9 cellular contexts compared by ENCODE assay signal in genomic region chr14:55846852-55847471, GRCh38.
A peak's percentile ranks its signal among the peaks of the same experiment; 100 is the strongest.
DNase-seq lines count a peak whose midpoint lies in the region; ATAC-seq, FAIRE-seq and TF ChIP-seq lines count a peak whose summit lies in the region.
"Had no signal": no experiment of that assay in that cellular context is flagged by ENCODE, and none has a peak within 500 bp of the region (broad histone marks: within the 10 kb centered on the region; RNA-seq: fewer than 3 reads in every experiment).

No MANE protein-coding gene starts in this region.

- TF ChIP-seq CTCF in gastroesophageal sphincter (IDR thresholded peaks at IDR 0.05) (no peak), psoas muscle (IDR thresholded peaks at IDR 0.05) (no peak), hepatocyte (IDR thresholded peaks at IDR 0.05; ENCODE audit: poor library complexity) (no peak)

- peak; percentile 55 for DNase-seq in DMS79 treated with DMSO at 0.1 percent for 48 hours (lab: John Stamatoyannopoulos, UW)
- peak; percentile 9 for DNase-seq in RCC 7860 (ENCODE audit: low spot score)
- peak; percentile 41 to 72 for DNase-seq in psoas muscle
- DNase-seq in hepatocyte (ENCODE audit: low spot score) = no peak
- no peak for DNase-seq in NCI-H1436 treated with DMSO at 0.1 percent for 48 hours (lab: John Stamatoyannopoulos, UW)
- no peak for DNase-seq in activated gamma-delta T cell treated with Interleukin-2 at 50 U/mL for 16 hours
- DNase-seq: CD8-positive, alpha-beta T cell had no signal

- H4K20me1 ChIP-seq in hepatocyte (ENCODE audit: insufficient read depth, poor library complexity, severe bottlenecking) = no peaks in the 10 kb centered on the region

- no peaks in the 10 kb centered on the region for H3K9me2 ChIP-seq in hepatocyte (replicated peaks; ENCODE audit: insufficient read depth)

- no peak overlapping the region for H2AFZ ChIP-seq in hepatocyte

- H3K4me1 ChIP-seq in gastroesophageal sphincter (peaks cover 0 to 7% (median 5%) of the 10 kb centered on the region in 3 donors), psoas muscle (no peaks in the 10 kb centered on the region), hepatocyte (ENCODE audit: insufficient read depth) (no peaks in the 10 kb centered on the region)

- intact Hi-C loops in psoas muscle (cut with DNase I) = no loop called here

- H3K36me3 ChIP-seq in gastroesophageal sphincter (no peaks in the 10 kb centered on the region), psoas muscle (ENCODE audit: insufficient read depth in 1 of 2, low read depth in 1 of 2) (no peaks in the 10 kb centered on the region), hepatocyte (replicated peaks; ENCODE audit: insufficient read depth, low read depth) (no peaks in the 10 kb centered on the region)

- no peak overlapping the region for H3K4me2 ChIP-seq in hepatocyte

- peak; percentile 79 for ATAC-seq in gastroesophageal sphincter
- peak in 3 of 4 donors; percentile 24 to 66 (median 64) for ATAC-seq in psoas muscle
- no peak for ATAC-seq in HG03139 (IDR thresholded peaks at IDR 0.05; ENCODE audit: unreplicated experiment)
- ATAC-seq: CD8-positive, alpha-beta T cell had no signal

- H3K79me2 ChIP-seq in hepatocyte = no peaks in the 10 kb centered on the region

- FAIRE-seq in RCC 7860 (lab: Jason Lieb, UNC) = no peak

- H3K27me3 ChIP-seq in gastroesophageal sphincter = no peaks in the 10 kb centered on the region
- no peaks in the 10 kb centered on the region for H3K27me3 ChIP-seq in psoas muscle (ENCODE audit: insufficient read depth in 3 of 3, low read length in 2 of 3)
- H3K27me3 ChIP-seq in hepatocyte = no peaks in the 10 kb centered on the region

- no peak for TF ChIP-seq POLR2A in gastroesophageal sphincter (IDR thresholded peaks at IDR 0.05)

- H3K27ac ChIP-seq in gastroesophageal sphincter (peak overlapping the region in 1 of 4 donors; percentile 17), psoas muscle (no peak overlapping the region), hepatocyte (no peak overlapping the region)

- peaks cover 0 to 7% (median 0%) of the 10 kb centered on the region in 3 donors for H3K9me3 ChIP-seq in gastroesophageal sphincter
- H3K9me3 ChIP-seq in psoas muscle = no peaks in the 10 kb centered on the region
- no peaks in the 10 kb centered on the region for H3K9me3 ChIP-seq in hepatocyte (ENCODE audit: low read depth)

- WGBS in gastroesophageal sphincter (ENCODE audit: low coverage in 1 of 2), 2 donors = 45 to 50% methylated on average over 2 of the region's 2 CpGs
- 51 to 60% (median 52%) methylated on average over 2 of the region's 2 CpGs for WGBS in psoas muscle, 3 donors
- WGBS in hepatocyte (ENCODE audit: low lambda C conversion rate, missing lambda C conversion rate) = 63% methylated on average over 2 of the region's 2 CpGs

- TF ChIP-seq EP300 in gastroesophageal sphincter (IDR thresholded peaks at IDR 0.05) = no peak

- no peak overlapping the region for H3K4me3 ChIP-seq in gastroesophageal sphincter
- no peak overlapping the region for H3K4me3 ChIP-seq in psoas muscle
- H3K4me3 ChIP-seq in hepatocyte = no peak overlapping the region

Comparison
In these comparisons a context has a peak if more than half of its experiments do, and no peak if none do; other contexts are left out.
1. DNase-seq: peak in DMS79 treated with DMSO at 0.1 percent for 48 hours (single experiment), RCC 7860 (single experiment) and psoas muscle (2 of 2); none in hepatocyte (single experiment), NCI-H1436 treated with DMSO at 0.1 percent for 48 hours (single experiment) and activated gamma-delta T cell treated with Interleukin-2 at 50 U/mL for 16 hours (single experiment).